Comparison of ENCODE assay signal across 8 cellular contexts in the genomic region with DNA sequence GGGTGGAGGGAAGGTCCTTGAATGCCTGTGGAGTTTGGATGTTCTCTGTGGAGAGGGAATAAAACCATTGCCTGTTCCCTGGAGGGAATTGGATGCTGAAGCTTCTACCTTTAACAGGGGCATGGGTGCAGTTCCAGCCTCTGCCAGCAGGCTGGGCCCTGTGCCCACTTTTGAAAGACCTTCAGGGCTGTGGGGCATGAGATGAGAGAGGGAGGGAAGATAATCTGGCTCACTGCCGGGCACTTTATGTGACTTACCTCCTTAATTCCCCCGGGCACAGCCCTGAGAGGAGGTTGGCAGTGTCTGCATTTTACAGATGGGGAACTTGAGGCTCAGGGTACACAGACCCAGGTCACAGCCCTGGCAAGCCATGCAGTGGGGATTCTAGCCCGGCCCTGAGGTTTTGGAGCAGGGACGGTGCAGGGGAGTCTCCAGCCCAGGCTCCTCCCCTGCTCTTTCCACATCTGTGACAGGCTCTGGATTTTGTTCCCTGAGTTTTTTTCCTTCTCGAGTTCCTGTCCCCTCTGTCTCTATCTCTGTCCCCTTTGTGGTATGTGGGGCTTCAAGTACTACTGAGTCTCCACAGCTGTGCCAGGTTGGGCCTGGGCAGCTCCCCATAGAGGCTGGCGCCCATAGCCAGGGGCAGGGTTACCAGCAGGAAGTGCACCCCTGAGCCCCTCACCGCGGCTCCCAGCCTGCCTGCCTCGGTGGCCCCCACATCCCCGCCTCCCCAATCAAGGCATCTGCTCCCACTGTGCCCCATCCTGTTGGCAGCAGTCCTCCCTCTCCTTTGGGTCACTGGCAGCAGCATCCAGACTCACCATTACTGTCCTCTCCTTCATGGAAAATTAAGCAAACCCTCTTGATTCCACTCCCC. TPM values are rescaled to one million over a fixed set of nuclear protein-coding genes. Genes with fewer than 3 reads are reported as not detected.
DNase-seq lines count a peak whose midpoint lies in the region; ATAC-seq and TF ChIP-seq lines count a peak whose summit lies in the region.

No MANE protein-coding gene starts in this region.

- no peaks in the 10 kb centered on the region for H3K79me2 ChIP-seq in Loucy (ENCODE audit: insufficient read depth, low read length)

- peak overlapping the region; percentile 58; the same call in 1 of the 2 replicates for H2AFZ ChIP-seq in Loucy (ENCODE audit: low read length)

- H4K20me1 ChIP-seq in Loucy (ENCODE audit: insufficient read depth, low read length, poor library complexity, severe bottlenecking) = no peaks in the 10 kb centered on the region

- H3K4me1 ChIP-seq in Loucy (ENCODE audit: insufficient read depth, low read length, poor library complexity, severe bottlenecking) (peaks cover 10% of the 10 kb centered on the region), foreskin keratinocyte (peaks cover 6% of the 10 kb centered on the region), suprapubic skin (peaks cover 17% of the 10 kb centered on the region)

- DNase-seq in AG10803 (ENCODE audit: low read depth) (peak; percentile 81), SHP77 (lab: John Stamatoyannopoulos, UW) (peak; percentile 66 to 76), foreskin keratinocyte (peak; percentile 37 to 73), occipital lobe (lab: John Stamatoyannopoulos, UW) (peak; percentile 59), suprapubic skin (ENCODE audit: low spot score in 2 of 2) (peak; percentile 88 to 90)
- peak; percentile 75 for DNase-seq in activated effector memory CD4-positive, alpha-beta T cell treated with Interleukin-2 at 50 U/mL for 16 hours

- H3K4me3 ChIP-seq in AG10803 (ENCODE audit: low read length) (no peak overlapping the region), Loucy (ENCODE audit: low read length, poor library complexity, severe bottlenecking) (no peak overlapping the region), suprapubic skin (no peak overlapping the region)

- H3K9me3 ChIP-seq in Loucy (ENCODE audit: insufficient read depth, low read depth, low read length) (no peaks in the 10 kb centered on the region), suprapubic skin (no peaks in the 10 kb centered on the region)

- H3K27me3 ChIP-seq in Loucy (ENCODE audit: insufficient read depth, low read length, poor library complexity, severe bottlenecking) = no peaks in the 10 kb centered on the region
- no peaks in the 10 kb centered on the region for H3K27me3 ChIP-seq in foreskin keratinocyte
- H3K27me3 ChIP-seq in suprapubic skin = no peaks in the 10 kb centered on the region

- peak overlapping the region; percentile 36 for H3K4me2 ChIP-seq in Loucy (ENCODE audit: low read depth, low read length, poor library complexity, severe bottlenecking)

- 33% methylated on average over 7 of the region's 10 CpGs for WGBS in suprapubic skin

- H3K9me2 ChIP-seq in Loucy (replicated peaks; ENCODE audit: low read depth, low read length) = no peaks in the 10 kb centered on the region

- TF ChIP-seq CTCF in AG10803 (conservative IDR thresholded peaks at IDR 0.05; ENCODE audit: low read length) (peak; percentile 93), Loucy (conservative IDR thresholded peaks at IDR 0.05; ENCODE audit: low read length) (peak; percentile 99), foreskin keratinocyte (conservative IDR thresholded peaks at IDR 0.05) (peak; percentile 98), suprapubic skin (IDR thresholded peaks at IDR 0.05) (peak; percentile 80 to 97)

- no peaks in the 10 kb centered on the region for H3F3A ChIP-seq in Loucy (ENCODE audit: low read depth)

- H3K27ac ChIP-seq in foreskin keratinocyte = no peak overlapping the region
- no peak overlapping the region for H3K27ac ChIP-seq in suprapubic skin

- H3K36me3 ChIP-seq in Loucy (ENCODE audit: insufficient read depth, low read length) (no peaks in the 10 kb centered on the region), suprapubic skin (no peaks in the 10 kb centered on the region)

- TF ChIP-seq POLR2A in suprapubic skin (IDR thresholded peaks at IDR 0.05) = no peak

- H3K9ac ChIP-seq in Loucy (ENCODE audit: low read depth, low read length, poor library complexity, severe bottlenecking) = no peak overlapping the region

- TF ChIP-seq EP300 in suprapubic skin (IDR thresholded peaks at IDR 0.05) = no peak

- peak; percentile 56 for ATAC-seq in GM19372 (IDR thresholded peaks at IDR 0.05; ENCODE audit: low read depth, unreplicated experiment)
- ATAC-seq in foreskin keratinocyte = peak; percentile 85

RNA-seq across cellular contexts. Expression of a gene that starts 14.0 kb away (rescaled TPM):
- total RNA-seq in foreskin keratinocyte (2.1 and 2.3 TPM in 2 replicates), occipital lobe (3.4 TPM), suprapubic skin (10 to 100 TPM in 1 of 4 donors, 1 to 10 TPM in 3; 5.6 to 12.0 (median 7.9) TPM)
- 1.5 and 1.9 TPM in 2 replicates for polyA plus RNA-seq in foreskin keratinocyte

RNA-seq across cellular contexts. Expression of a gene that starts 27.7 kb away (rescaled TPM):
- total RNA-seq in foreskin keratinocyte (39.8 and 49.2 TPM in 2 replicates), occipital lobe (51.9 TPM), suprapubic skin (10 to 100 TPM; 32.5 to 43.5 (median 35.2) TPM)
- polyA plus RNA-seq in foreskin keratinocyte = 26.0 and 32.5 TPM in 2 replicates

RNA-seq across cellular contexts. Expression of a gene that starts 56.1 kb away (rescaled TPM):
- total RNA-seq in foreskin keratinocyte = 29.4 and 38.8 TPM in 2 replicates
- 30.5 and 41.4 TPM in 2 replicates for polyA plus RNA-seq in foreskin keratinocyte
- total RNA-seq in occipital lobe = 64.1 TPM
- 10 to 100 TPM; 18.9 to 42.1 (median 22.2) TPM for total RNA-seq in suprapubic skin
